24 cellular contexts compared by ENCODE assay signal in genomic region chr22:48857202-48857805, GRCh38.
DNase-seq lines count a peak whose midpoint lies in the region; ATAC-seq, FAIRE-seq and TF ChIP-seq lines count a peak whose summit lies in the region.
"Had no signal": no experiment of that assay in that cellular context is flagged by ENCODE, and none has a peak within 500 bp of the region (broad histone marks: within the 10 kb centered on the region; RNA-seq: fewer than 3 reads in every experiment).

No MANE protein-coding gene starts in this region.

- no peak overlapping the region for H3K14ac ChIP-seq in H1 (ENCODE audit: insufficient read length)

- H3K4me1 Mint-ChIP-seq in activated CD8-positive, alpha-beta T cell treated with anti-CD3 and anti-CD28 coated beads, Interleukin-2, amount 10 ng/mL, durations not matched to agents 7 days and 5 days (ENCODE audit: low read depth): no peaks in the 10 kb centered on the region
- H3K4me1 Mint-ChIP-seq in activated CD8-positive, alpha-beta T cell treated with anti-CD3 and anti-CD28 coated beads for 36 hours (ENCODE audit: low read depth): no peaks in the 10 kb centered on the region

- peaks cover 0 to 6% of the 10 kb centered on the region in 2 experiments; a peak in 1 of 4 replicates for H3K9me3 ChIP-seq in H1 (ENCODE audit: insufficient read depth in 2 of 2, low read depth in 1 of 2, low read length in 1 of 2)
- H3K9me3 ChIP-seq in smooth muscle cell (replicated peaks; ENCODE audit: low read depth): no peaks in the 10 kb centered on the region

- no peaks in the 10 kb centered on the region for H3F3A ChIP-seq in smooth muscle cell (ENCODE audit: low read depth)

- H3K4me3 ChIP-seq in H1 (ENCODE audit: extremely low read depth in 1 of 4, insufficient read depth in 2 of 4, low read depth in 3 of 4, low read length in 4 of 4): no peak overlapping the region
- H3K4me3 ChIP-seq in smooth muscle cell: no peak overlapping the region

- no peaks in the 10 kb centered on the region for H3K36me3 ChIP-seq in H1 (ENCODE audit: control insufficient read depth in 2 of 4, insufficient read depth in 4 of 4, low read length in 3 of 4)
- no peaks in the 10 kb centered on the region for H3K36me3 ChIP-seq in smooth muscle cell (ENCODE audit: low read depth)

- POLR2A ChIA-PET in activated CD8-positive, alpha-beta T cell treated with anti-CD3 and anti-CD28 coated beads, Interleukin-2, amount 10 ng/mL, durations not matched to agents 7 days and 5 days (lab: Charles Lee): no interaction called here
- POLR2A ChIA-PET in activated CD8-positive, alpha-beta T cell treated with anti-CD3 and anti-CD28 coated beads for 36 hours (lab: Charles Lee): no interaction called here
- POLR2A ChIA-PET in H1 (lab: Charles Lee; ENCODE audit: partially characterized antibody): no interaction called here

- CTCF ChIA-PET in activated CD8-positive, alpha-beta T cell treated with anti-CD3 and anti-CD28 coated beads, Interleukin-2, amount 10 ng/mL, durations not matched to agents 7 days and 5 days (lab: Charles Lee): no interaction called here
- CTCF ChIA-PET in activated CD8-positive, alpha-beta T cell treated with anti-CD3 and anti-CD28 coated beads for 36 hours (lab: Charles Lee): no interaction called here
- CTCF ChIA-PET in H1 (lab: Charles Lee; ENCODE audit: partially characterized antibody): interaction anchor here (1.0 to 2.1 kb wide), 5 partner anchors 9 to 448 kb away, joined by 3 to 4 read pairs (median 3); no protein-coding TSS in a partner anchor

- TF ChIP-seq EP300 in H1 (IDR thresholded peaks at IDR 0.05; ENCODE audit: borderline replicate concordance in 1 of 2, low read depth in 2 of 2, low read length in 2 of 2): no peak

- H3K23me2 ChIP-seq in H1 (ENCODE audit: low read depth, low read length): peaks cover 14% of the 10 kb centered on the region; the same call in 1 of the 2 replicates

- intact Hi-C loops in activated CD8-positive, alpha-beta T cell treated with anti-CD3 and anti-CD28 coated beads for 36 hours (cut with micrococcal nuclease): no loop called here

- peak overlapping the region; percentile 18; the same call in 1 of the 2 replicates for H2BK15ac ChIP-seq in H1 (ENCODE audit: low read length)

- WGBS in H1 (ENCODE audit: extremely low coverage in 1 of 2, insufficient coverage in 1 of 2, insufficient read length in 1 of 2, insufficient replicate concordance in 2 of 2, low coverage in 1 of 2, low lambda C conversion rate in 2 of 2, missing lambda C conversion rate in 1 of 2), 2 experiments: 94% methylated on average over 5 of the region's 13 CpGs; no CpG with 5 or more reads in 1 of the 2 experiments
- 82% methylated on average over 8 of the region's 13 CpGs for WGBS in smooth muscle cell (ENCODE audit: low lambda C conversion rate)

- H3K4me2 ChIP-seq in H1 (ENCODE audit: insufficient read depth in 1 of 2, low read depth in 2 of 2, low read length in 2 of 2) (no peak overlapping the region), smooth muscle cell (no peak overlapping the region)

- no peak overlapping the region for H3K4me3 Mint-ChIP-seq in activated CD8-positive, alpha-beta T cell treated with anti-CD3 and anti-CD28 coated beads, Interleukin-2, amount 10 ng/mL, durations not matched to agents 7 days and 5 days
- no peak overlapping the region for H3K4me3 Mint-ChIP-seq in activated CD8-positive, alpha-beta T cell treated with anti-CD3 and anti-CD28 coated beads for 36 hours
- H3K4me3 Mint-ChIP-seq: HFFc6 had no signal

- H3K4me1 ChIP-seq in H1 (replicated peaks in 1 of 4; ENCODE audit: control insufficient read depth in 3 of 4, insufficient read depth in 4 of 4, low read length in 3 of 4) (no peaks in the 10 kb centered on the region), smooth muscle cell (ENCODE audit: low read depth) (no peaks in the 10 kb centered on the region)

- H2AFZ ChIP-seq in H1 (ENCODE audit: low read length) (no peak overlapping the region), smooth muscle cell (ENCODE audit: low read depth) (no peak overlapping the region)

- H2BK20ac ChIP-seq in H1 (ENCODE audit: low read length): no peak overlapping the region

- peak overlapping the region; percentile 34 for H3K27ac Mint-ChIP-seq in activated CD8-positive, alpha-beta T cell treated with anti-CD3 and anti-CD28 coated beads, Interleukin-2, amount 10 ng/mL, durations not matched to agents 7 days and 5 days
- H3K27ac Mint-ChIP-seq in activated CD8-positive, alpha-beta T cell treated with anti-CD3 and anti-CD28 coated beads for 36 hours: no peak overlapping the region
- H3K27ac Mint-ChIP-seq: HFFc6 had no signal

- H4K8ac ChIP-seq in H1 (ENCODE audit: extremely low read depth, insufficient read depth, low read length): no peak overlapping the region

- peak overlapping the region; percentile 54 for H4K91ac ChIP-seq in H1 (replicated peaks; ENCODE audit: insufficient read length, low read length)

- H2BK5ac ChIP-seq in H1 (ENCODE audit: low read depth, low read length): no peak overlapping the region

- no peak overlapping the region for H3K23ac ChIP-seq in H1 (ENCODE audit: insufficient read length)

- H3K27me3 ChIP-seq in H1 (replicated peaks in 1 of 4; ENCODE audit: control insufficient read depth in 3 of 4, extremely low read depth in 1 of 4, insufficient read depth in 3 of 4, low read length in 3 of 4) (no peaks in the 10 kb centered on the region; a peak in 1 of 7 replicates), smooth muscle cell (ENCODE audit: low read depth) (no peaks in the 10 kb centered on the region)

- no peak overlapping the region for H3K56ac ChIP-seq in H1 (replicated peaks; ENCODE audit: insufficient read length, low read depth, low read length)

- TF ChIP-seq CTCF in activated CD8-positive, alpha-beta T cell treated with anti-CD3 and anti-CD28 coated beads for 36 hours (IDR thresholded peaks at IDR 0.05): no peak
- TF ChIP-seq CTCF in H1 (IDR thresholded peaks at IDR 0.05; ENCODE audit: control extremely low read depth in 1 of 3, insufficient read depth in 1 of 3, low read depth in 1 of 3, low read length in 3 of 3): no peak
- no peak for TF ChIP-seq CTCF in smooth muscle cell (IDR thresholded peaks at IDR 0.05; ENCODE audit: borderline replicate concordance, insufficient read depth, poor library complexity, severe bottlenecking)

- H3K9me3 Mint-ChIP-seq in activated CD8-positive, alpha-beta T cell treated with anti-CD3 and anti-CD28 coated beads, Interleukin-2, amount 10 ng/mL, durations not matched to agents 7 days and 5 days (ENCODE audit: insufficient read depth): no peaks in the 10 kb centered on the region
- peaks cover 2% of the 10 kb centered on the region for H3K9me3 Mint-ChIP-seq in activated CD8-positive, alpha-beta T cell treated with anti-CD3 and anti-CD28 coated beads for 36 hours

- no peaks in the 10 kb centered on the region for H3K27me3 Mint-ChIP-seq in activated CD8-positive, alpha-beta T cell treated with anti-CD3 and anti-CD28 coated beads, Interleukin-2, amount 10 ng/mL, durations not matched to agents 7 days and 5 days (ENCODE audit: low read depth)
- H3K27me3 Mint-ChIP-seq in activated CD8-positive, alpha-beta T cell treated with anti-CD3 and anti-CD28 coated beads for 36 hours: no peaks in the 10 kb centered on the region

- H3K18ac ChIP-seq in H1 (ENCODE audit: extremely low read depth, low read length): no peak overlapping the region

- H3K9ac ChIP-seq in H1 (replicated peaks in 1 of 4; ENCODE audit: extremely low read depth in 1 of 4, low read depth in 3 of 4, low read length in 3 of 4) (no peak overlapping the region), smooth muscle cell (ENCODE audit: low read depth) (no peak overlapping the region)

- no peak for DNase-seq in activated CD8-positive, alpha-beta T cell treated with anti-CD3 and anti-CD28 coated beads, Interleukin-2, amount 10 ng/mL, durations not matched to agents 7 days and 5 days
- no peak for DNase-seq in activated CD8-positive, alpha-beta T cell treated with anti-CD3 and anti-CD28 coated beads for 36 hours
- DNase-seq in H1 (ENCODE audit: low read depth in 1 of 2, low spot score in 2 of 2): no peak
- peak; percentile 72 for DNase-seq in mesenteric fat pad (ENCODE audit: low spot score)
- no peak for DNase-seq in HCEC 1CT
- DNase-seq in smooth muscle cell (lab: John Stamatoyannopoulos, UW; ENCODE audit: unreplicated experiment): no peak
- DNase-seq: 8988T, ACHN, Calu3, DND-41, HFFc6, IMR-90, KG1, MM.1S, NCI-H1417, NCI-H1694, NCI-H2029 treated with DMSO at 0.1 percent for 48 hours, NCI-H2227 treated with DMSO at 0.1 percent for 48 hours, NCI-H69, Right ventricle myocardium superior, RPMI8226 had no signal

- H3K27ac ChIP-seq in H1 (ENCODE audit: low read depth, low read length): no peak overlapping the region
- no peak overlapping the region for H3K27ac ChIP-seq in smooth muscle cell (ENCODE audit: low read depth)

- H3K36me3 Mint-ChIP-seq in activated CD8-positive, alpha-beta T cell treated with anti-CD3 and anti-CD28 coated beads, Interleukin-2, amount 10 ng/mL, durations not matched to agents 7 days and 5 days (ENCODE audit: low read depth): no peaks in the 10 kb centered on the region
- H3K36me3 Mint-ChIP-seq in activated CD8-positive, alpha-beta T cell treated with anti-CD3 and anti-CD28 coated beads for 36 hours (ENCODE audit: low read depth): no peaks in the 10 kb centered on the region

- TF ChIP-seq POLR2A in H1 (IDR thresholded peaks at IDR 0.05; ENCODE audit: control extremely low read depth in 1 of 2, low read depth in 2 of 2, low read length in 2 of 2): no peak

- ATAC-seq in activated CD8-positive, alpha-beta T cell treated with anti-CD3 and anti-CD28 coated beads, Interleukin-2, amount 10 ng/mL, durations not matched to agents 7 days and 5 days: no peak
- ATAC-seq in activated CD8-positive, alpha-beta T cell treated with anti-CD3 and anti-CD28 coated beads for 36 hours: no peak
- no peak for ATAC-seq in GM18867 (IDR thresholded peaks at IDR 0.05; ENCODE audit: unreplicated experiment)

- TF ChIP-seq RAD21 in H1 (IDR thresholded peaks at IDR 0.05 in 1 of 2, conservative IDR thresholded peaks at IDR 0.05 in 1 of 2; ENCODE audit: low read depth in 2 of 2, low read length in 2 of 2): no peak

- no peaks in the 10 kb centered on the region for H3K79me1 ChIP-seq in H1 (ENCODE audit: low read depth, low read length)

- H2BK120ac ChIP-seq in H1 (replicated peaks; ENCODE audit: low read depth, low read length): no peak overlapping the region

- H3K79me2 ChIP-seq in H1 (ENCODE audit: control insufficient read depth in 1 of 2, insufficient read depth in 2 of 2, low read length in 2 of 2) (no peaks in the 10 kb centered on the region), smooth muscle cell (ENCODE audit: low read depth) (no peaks in the 10 kb centered on the region)

- H4K5ac ChIP-seq in H1 (ENCODE audit: insufficient read length, low read depth, low read length): no peak overlapping the region

- H4K20me1 ChIP-seq in H1 (replicated peaks in 1 of 2; ENCODE audit: control insufficient read depth in 1 of 2, insufficient read depth in 2 of 2, low read length in 2 of 2) (peaks cover 0 to 2% of the 10 kb centered on the region in 2 experiments), smooth muscle cell (ENCODE audit: low read depth) (no peaks in the 10 kb centered on the region)

- no peak overlapping the region for H2BK12ac ChIP-seq in H1 (ENCODE audit: low read depth, low read length)

- H2AK5ac ChIP-seq in H1 (ENCODE audit: low read depth, low read length): no peak overlapping the region

- FAIRE-seq in H1 (lab: Jason Lieb, UNC): no peak
- FAIRE-seq: GM12892, GM19239 had no signal

- no peak overlapping the region for H3K4ac ChIP-seq in H1 (replicated peaks; ENCODE audit: insufficient read length, low read depth, low read length)
